In genomic region chr17:63835167-63835720, GRCh38 we compare ENCODE assay signal across 2 cellular contexts.
TF ChIP-seq lines count a peak whose summit lies in the region.

No MANE protein-coding gene starts in this region.

TF ChIP-seq in HCT116, 20 proteins besides CTCF, POLR2A, EP300 and RAD21:
- no peak for TF ChIP-seq SIN3A (IDR thresholded peaks at IDR 0.05; ENCODE audit: low read depth)
- TF ChIP-seq CBX3 (IDR thresholded peaks at IDR 0.05; ENCODE audit: low read depth): no peak
- no peak for TF ChIP-seq ZBTB33 (IDR thresholded peaks at IDR 0.05; ENCODE audit: extremely low read depth, insufficient replicate concordance, low read length)
- no peak for TF ChIP-seq EGR1 (IDR thresholded peaks at IDR 0.05; ENCODE audit: low read depth)
- no peak for TF ChIP-seq YY1 (IDR thresholded peaks at IDR 0.05; ENCODE audit: extremely low read depth, insufficient replicate concordance, low read depth, low read length)
- TF ChIP-seq MAX (IDR thresholded peaks at IDR 0.05): no peak
- TF ChIP-seq JUND (IDR thresholded peaks at IDR 0.05): no peak
- no peak for TF ChIP-seq CEBPB (IDR thresholded peaks at IDR 0.05; ENCODE audit: low read depth)
- TF ChIP-seq EZH2 (IDR thresholded peaks at IDR 0.05): no peak
- no peak for TF ChIP-seq ZNF274 (IDR thresholded peaks at IDR 0.05; ENCODE audit: low read depth, low read length)
- TF ChIP-seq REST (IDR thresholded peaks at IDR 0.05; ENCODE audit: low read depth): no peak
- no peak for TF ChIP-seq ZFX (IDR thresholded peaks at IDR 0.05)
TF ChIP-seq in HCT116: peak in this region for 0.

TF ChIP-seq in GM12878, 131 proteins besides CTCF, POLR2A, EP300 and RAD21:
- no peak for TF ChIP-seq JUND (IDR thresholded peaks at IDR 0.05; ENCODE audit: low read depth, low read length)
- TF ChIP-seq BHLHE40 (IDR thresholded peaks at IDR 0.05; ENCODE audit: borderline replicate concordance in 1 of 2, low read depth in 2 of 2, low read length in 1 of 2): no peak
- no peak for TF ChIP-seq IRF3 (IDR thresholded peaks at IDR 0.05)
- TF ChIP-seq MLLT1 (IDR thresholded peaks at IDR 0.05): 0 out of 2 replicates have a peak, but pooled peaks have one; percentile 1
TF ChIP-seq in GM12878: peak in this region for 1.
